ENCODE assay signal across 18 cellular contexts in the genomic region with DNA sequence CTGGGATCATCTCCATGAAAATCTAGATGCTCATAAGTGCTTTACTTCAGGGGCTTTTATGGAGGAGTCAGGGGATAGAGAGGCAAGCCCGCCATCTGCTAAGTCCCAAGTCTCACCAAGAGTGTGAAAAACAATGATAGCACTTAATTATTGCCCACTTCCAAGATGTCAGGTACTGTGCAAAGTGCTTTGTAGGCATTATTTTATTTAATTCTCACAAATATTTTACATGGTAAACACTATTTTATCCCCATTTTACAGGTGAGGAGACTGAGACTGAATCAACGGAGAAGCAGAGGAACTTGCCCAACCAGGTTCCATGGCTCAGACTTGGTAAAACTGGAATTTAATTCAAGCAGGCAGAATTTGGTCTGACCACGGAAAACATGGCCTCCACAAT.
DNase-seq lines count a peak whose midpoint lies in the region; ATAC-seq and TF ChIP-seq lines count a peak whose summit lies in the region.
"Had no signal": no experiment of that assay in that cellular context is flagged by ENCODE, and none has a peak within 500 bp of the region (broad histone marks: within the 10 kb centered on the region; RNA-seq: fewer than 3 reads in every experiment).

No MANE protein-coding gene starts in this region.

- H3K9me3 ChIP-seq in spleen (no peaks in the 10 kb centered on the region), tibial artery (no peaks in the 10 kb centered on the region)
- H3K9me3 ChIP-seq: BLaER1 had no signal

- H3K36me3 ChIP-seq in spleen (no peaks in the 10 kb centered on the region), tibial artery (no peaks in the 10 kb centered on the region)
- H3K36me3 ChIP-seq: BLaER1 had no signal

- ATAC-seq in foreskin keratinocyte (no peak), HG03354 (IDR thresholded peaks at IDR 0.05; ENCODE audit: poor library complexity, severe bottlenecking, unreplicated experiment) (no peak)
- ATAC-seq: CD8-positive, alpha-beta T cell; GM23338; HCT116 had no signal

- peak overlapping the region; percentile 68 for H3K27ac ChIP-seq in VCaP
- peak overlapping the region; percentile 77 for H3K27ac ChIP-seq in foreskin keratinocyte
- H3K27ac ChIP-seq in spleen, result peak overlapping the region in 5 of 8 donors; percentile 13 to 80 (median 74)
- H3K27ac ChIP-seq in tibial artery, result no peak overlapping the region
- H3K27ac ChIP-seq: BLaER1, C4-2B had no signal

- WGBS in spleen, 5 donors, result 74 to 91% (median 89%) methylated on average over 3 of the region's 3 CpGs

- TF ChIP-seq POLR2A in spleen (IDR thresholded peaks at IDR 0.05), result no peak

- H3K4me3 ChIP-seq in spleen (peak overlapping the region in 4 of 8 donors; percentile 17 to 56 (median 31)), tibial artery (no peak overlapping the region)
- H3K4me3 ChIP-seq: BLaER1, GM23338 had no signal

- DNase-seq in NCI-H524 treated with DMSO at 0.1 percent for 48 hours (lab: John Stamatoyannopoulos, UW) (peak; percentile 6), foreskin keratinocyte (no peak), spleen (no peak), GM03348 (ENCODE audit: low spot score) (no peak), tibial artery (no peak)
- DNase-seq: CD4-positive, CD25-positive, alpha-beta regulatory T cell; CD8-positive, alpha-beta T cell; DMS 273 treated with DMSO at 0.1 percent for 48 hours; DMS79; EL; GDM1; H9 had no signal

- H3K4me1 ChIP-seq in foreskin keratinocyte, result peaks cover 29% of the 10 kb centered on the region
- H3K4me1 ChIP-seq in spleen, result peaks cover 0 to 46% (median 18%) of the 10 kb centered on the region in 6 donors
- peaks cover 0 to 38% (median 9%) of the 10 kb centered on the region in 4 donors for H3K4me1 ChIP-seq in tibial artery

- TF ChIP-seq CTCF in VCaP (conservative IDR thresholded peaks at IDR 0.05) (no peak), foreskin keratinocyte (conservative IDR thresholded peaks at IDR 0.05) (no peak), spleen (IDR thresholded peaks at IDR 0.05 in 8 of 11, conservative IDR thresholded peaks at IDR 0.05 in 3 of 11) (no peak), tibial artery (IDR thresholded peaks at IDR 0.05) (no peak)

- intact Hi-C loops in spleen (cut with DNase I; ENCODE audit: low total_unique reads) (loop anchor here (10.0 kb wide), 2 partner anchors 142 to 308 kb away; no protein-coding TSS in a partner anchor), tibial artery (cut with DNase I; ENCODE audit: low total_unique reads) (no loop called here)

- H3K27me3 ChIP-seq in foreskin keratinocyte, result no peaks in the 10 kb centered on the region
- peaks cover 0 to 23% (median 0%) of the 10 kb centered on the region in 7 donors for H3K27me3 ChIP-seq in spleen (replicated peaks in 1 of 7)
- no peaks in the 10 kb centered on the region for H3K27me3 ChIP-seq in tibial artery
- H3K27me3 ChIP-seq: BLaER1 had no signal

Comparison
In these comparisons a context has a peak if more than half of its experiments do, and no peak if none do; other contexts are left out.
1. H3K27ac ChIP-seq: peak in VCaP (single experiment), foreskin keratinocyte (single experiment) and spleen (5 of 8); none in tibial artery (0 of 2).